ENCODE assay signal across 1 cellular context in the genomic region with DNA sequence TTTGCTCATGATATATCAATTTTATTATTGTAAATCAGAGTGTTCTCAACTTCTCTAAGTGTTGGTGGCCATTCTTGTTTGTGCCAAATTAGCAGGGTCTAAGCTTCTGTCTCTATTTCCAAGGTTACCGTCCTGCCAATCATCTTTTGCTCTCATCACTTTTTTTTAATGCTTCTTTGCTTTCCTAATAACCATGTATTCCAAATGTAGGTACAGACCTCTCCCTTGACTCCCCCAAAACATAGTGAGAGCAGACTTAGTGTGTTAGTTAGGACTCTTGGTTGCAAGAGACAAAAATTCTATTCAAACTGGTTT.
TF ChIP-seq lines count a peak whose summit lies in the region.

No MANE protein-coding gene starts in this region.

TF ChIP-seq in A549, 52 proteins besides CTCF, POLR2A, EP300 and RAD21:
- TF ChIP-seq JUN (IDR thresholded peaks at IDR 0.05) (peak in 1 of 2 experiments; percentile 4; a peak in 1 of 5 replicates), KDM1A (IDR thresholded peaks at IDR 0.05; ENCODE audit: low read depth) (no peak)
- TF ChIP-seq, protein P1, sequence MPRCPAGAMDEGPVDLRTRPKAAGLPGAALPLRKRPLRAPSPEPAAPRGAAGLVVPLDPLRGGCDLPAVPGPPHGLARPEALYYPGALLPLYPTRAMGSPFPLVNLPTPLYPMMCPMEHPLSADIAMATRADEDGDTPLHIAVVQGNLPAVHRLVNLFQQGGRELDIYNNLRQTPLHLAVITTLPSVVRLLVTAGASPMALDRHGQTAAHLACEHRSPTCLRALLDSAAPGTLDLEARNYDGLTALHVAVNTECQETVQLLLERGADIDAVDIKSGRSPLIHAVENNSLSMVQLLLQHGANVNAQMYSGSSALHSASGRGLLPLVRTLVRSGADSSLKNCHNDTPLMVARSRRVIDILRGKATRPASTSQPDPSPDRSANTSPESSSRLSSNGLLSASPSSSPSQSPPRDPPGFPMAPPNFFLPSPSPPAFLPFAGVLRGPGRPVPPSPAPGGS (IDR thresholded peaks at IDR 0.05): 0 out of 3 replicates have a peak, but pooled peaks have one; percentile 1
